Comparison of ENCODE assay signal across 8 cellular contexts in genomic region chr14:37198273-37198598, GRCh38. TPM values are rescaled to one million over a fixed set of nuclear protein-coding genes. Genes with fewer than 3 reads are reported as not detected.
DNase-seq lines count a peak whose midpoint lies in the region; ATAC-seq and TF ChIP-seq lines count a peak whose summit lies in the region.

No MANE protein-coding gene starts in this region.

- H3K36me3 Mint-ChIP-seq in activated CD8-positive, alpha-beta T cell treated with anti-CD3 and anti-CD28 coated beads for 36 hours (ENCODE audit: low read depth): no peaks in the 10 kb centered on the region

- no peak for DNase-seq in activated CD8-positive, alpha-beta T cell treated with anti-CD3 and anti-CD28 coated beads for 36 hours
- no peak for DNase-seq in left ventricle myocardium inferior
- DNase-seq in NCI-H1417 treated with DMSO at 0.1 percent for 48 hours (lab: John Stamatoyannopoulos, UW): no peak
- no peak for DNase-seq in H4 (ENCODE audit: low spot score)

- POLR2A ChIA-PET in activated CD8-positive, alpha-beta T cell treated with anti-CD3 and anti-CD28 coated beads for 36 hours (lab: Charles Lee): no interaction called here

- H3K27ac Mint-ChIP-seq in activated CD8-positive, alpha-beta T cell treated with anti-CD3 and anti-CD28 coated beads for 36 hours: no peak overlapping the region

- H3K4me3 ChIP-seq in left ventricle myocardium inferior: peak overlapping the region; percentile 68
- H3K4me3 ChIP-seq in rectal smooth muscle tissue (ENCODE audit: low read length): peak overlapping the region; percentile 84

- CTCF ChIA-PET in activated CD8-positive, alpha-beta T cell treated with anti-CD3 and anti-CD28 coated beads for 36 hours (lab: Charles Lee): no interaction called here

- H3K27me3 Mint-ChIP-seq in activated CD8-positive, alpha-beta T cell treated with anti-CD3 and anti-CD28 coated beads for 36 hours: peaks cover 13% of the 10 kb centered on the region

- peak overlapping the region; percentile 38 for H3K4me3 Mint-ChIP-seq in activated CD8-positive, alpha-beta T cell treated with anti-CD3 and anti-CD28 coated beads for 36 hours

- H3K27me3 ChIP-seq in left ventricle myocardium inferior (ENCODE audit: low read depth) (no peaks in the 10 kb centered on the region), rectal smooth muscle tissue (ENCODE audit: control insufficient read depth, insufficient read depth, low read length) (no peaks in the 10 kb centered on the region)

- peaks cover 1% of the 10 kb centered on the region for H3K9me3 Mint-ChIP-seq in activated CD8-positive, alpha-beta T cell treated with anti-CD3 and anti-CD28 coated beads for 36 hours

- H3K27ac ChIP-seq in left ventricle myocardium inferior (replicated peaks) (peak overlapping the region; percentile 86), rectal smooth muscle tissue (ENCODE audit: low read depth, low read length) (peak overlapping the region; percentile 87)

- TF ChIP-seq CTCF in activated CD8-positive, alpha-beta T cell treated with anti-CD3 and anti-CD28 coated beads for 36 hours (IDR thresholded peaks at IDR 0.05): no peak
- TF ChIP-seq CTCF in left ventricle myocardium inferior (IDR thresholded peaks at IDR 0.05; ENCODE audit: borderline replicate concordance): no peak

- H3K9me3 ChIP-seq in ES-I3 (ENCODE audit: control insufficient read depth, insufficient read depth, low read length): no peaks in the 10 kb centered on the region
- no peaks in the 10 kb centered on the region for H3K9me3 ChIP-seq in left ventricle myocardium inferior (replicated peaks)

- no peak for ATAC-seq in activated CD8-positive, alpha-beta T cell treated with anti-CD3 and anti-CD28 coated beads for 36 hours
- ATAC-seq in HG03442 (IDR thresholded peaks at IDR 0.05; ENCODE audit: unreplicated experiment): no peak
- ATAC-seq in GM21367 (IDR thresholded peaks at IDR 0.05; ENCODE audit: unreplicated experiment): no peak

- H3K4me1 ChIP-seq in ES-I3 (ENCODE audit: insufficient read depth, low read length): no peaks in the 10 kb centered on the region; the same call in 1 of the 2 replicates
- peaks cover 14% of the 10 kb centered on the region for H3K4me1 ChIP-seq in left ventricle myocardium inferior
- H3K4me1 ChIP-seq in rectal smooth muscle tissue (ENCODE audit: control insufficient read depth, insufficient read depth, low read length): peaks cover 7% of the 10 kb centered on the region

- peaks cover 7% of the 10 kb centered on the region for H3K4me1 Mint-ChIP-seq in activated CD8-positive, alpha-beta T cell treated with anti-CD3 and anti-CD28 coated beads for 36 hours (ENCODE audit: low read depth)

- no peaks in the 10 kb centered on the region for H3K36me3 ChIP-seq in ES-I3 (ENCODE audit: insufficient read depth, low read length)
- H3K36me3 ChIP-seq in left ventricle myocardium inferior: no peaks in the 10 kb centered on the region
- no peaks in the 10 kb centered on the region for H3K36me3 ChIP-seq in rectal smooth muscle tissue (ENCODE audit: control insufficient read depth, insufficient read depth, low read length)

- H3K9ac ChIP-seq in ES-I3 (ENCODE audit: low read depth, low read length): peak overlapping the region; percentile 79
- H3K9ac ChIP-seq in rectal smooth muscle tissue (ENCODE audit: low read length): peak overlapping the region; percentile 42

- intact Hi-C loops in activated CD8-positive, alpha-beta T cell treated with anti-CD3 and anti-CD28 coated beads for 36 hours (cut with micrococcal nuclease): no loop called here
- intact Hi-C loops in left ventricle myocardium inferior (cut with micrococcal nuclease): no loop called here

RNA-seq across cellular contexts. Expression of gene MIPOL1, which starts 0.5 kb away (rescaled TPM):
- not detected for total RNA-seq in activated CD8-positive, alpha-beta T cell treated with anti-CD3 and anti-CD28 coated beads for 36 hours
- total RNA-seq in left ventricle myocardium inferior: 8.9 TPM
- total RNA-seq in H4 (2014; rRNA removed; shearing (Covaris generic)): 0.06 TPM in 1 of 2 replicates, not detected in the other

RNA-seq across cellular contexts. Expression of gene SLC25A21, which starts 25.8 kb away (rescaled TPM):
- not detected for total RNA-seq in activated CD8-positive, alpha-beta T cell treated with anti-CD3 and anti-CD28 coated beads for 36 hours
- total RNA-seq in left ventricle myocardium inferior: 0.77 TPM
- total RNA-seq in H4 (2014; rRNA removed; shearing (Covaris generic)): not detected in 2 replicates
